In genomic region chr12:76317976-76318375, GRCh38 we compare ENCODE assay signal across 35 cellular contexts.
"Had no signal": no experiment of that assay in that cellular context is flagged by ENCODE, and none has a peak within 500 bp of the region (broad histone marks: within the 10 kb centered on the region; RNA-seq: fewer than 3 reads in every experiment).

No MANE protein-coding gene starts in this region.

- H3K9me3 ChIP-seq: ascending aorta, breast epithelium had no signal

- DNase-seq: activated B cell treated with CpG ODN at 0.5 μM for 24 hours; activated CD4-positive, alpha-beta memory T cell treated with anti-CD3 and anti-CD28 coated beads for 36 hours; activated CD4-positive, alpha-beta T cell treated with anti-CD3 and anti-CD28 coated beads for 36 hours; activated CD4-positive, alpha-beta T cell treated with anti-CD3 and anti-CD28 coated beads, Interleukin-2, amount 10 ng/mL, durations not matched to agents 24 days and 14 days; activated CD8-positive, alpha-beta memory T cell treated with anti-CD3 and anti-CD28 coated beads, Interleukin-2, amount 10 ng/mL, durations not matched to agents 7 days and 5 days; activated CD8-positive, alpha-beta memory T cell treated with anti-CD3 and anti-CD28 coated beads, Interleukin-2, amount 50 U/mL, for 4 hours; activated CD8-positive, alpha-beta T cell treated with anti-CD3 and anti-CD28 coated beads, Interleukin-2, amount 10 ng/mL, durations not matched to agents 7 days and 5 days; activated gamma-delta T cell; activated naive CD4-positive, alpha-beta T cell; activated naive CD4-positive, alpha-beta T cell treated with anti-CD3 and anti-CD28 coated beads, Interleukin-2, amount 10 ng/mL, durations not matched to agents 7 days and 5 days; activated naive CD8-positive, alpha-beta T cell treated with anti-CD3 and anti-CD28 coated beads, Interleukin-2, amount 10 ng/mL, durations not matched to agents 7 days and 5 days; activated T-cell treated with anti-CD3 and anti-CD28 coated beads, Interleukin-2, amount 50 U/mL, for 1 hour; activated T-cell treated with anti-CD3 and anti-CD28 coated beads, Interleukin-2, amount 50 U/mL, for 72 hours; central memory CD4-positive, alpha-beta T cell; cerebellar nuclear complex; dorsolateral prefrontal cortex; effector memory CD4-positive, alpha-beta T cell; endodermal cell; foreskin fibroblast; head of caudate nucleus; T-helper 1 cell; T-helper 17 cell; T1000; WERI-Rb-1 had no signal

- FAIRE-seq: frontal cortex had no signal

- H3K4me3 Mint-ChIP-seq: activated B cell treated with CpG ODN at 0.5 μM for 24 hours; activated CD4-positive, alpha-beta memory T cell treated with anti-CD3 and anti-CD28 coated beads for 36 hours; activated CD4-positive, alpha-beta T cell treated with anti-CD3 and anti-CD28 coated beads for 36 hours; activated CD4-positive, alpha-beta T cell treated with anti-CD3 and anti-CD28 coated beads, Interleukin-2, amount 10 ng/mL, durations not matched to agents 24 days and 14 days; activated CD8-positive, alpha-beta memory T cell treated with anti-CD3 and anti-CD28 coated beads, Interleukin-2, amount 10 ng/mL, durations not matched to agents 7 days and 5 days; activated CD8-positive, alpha-beta T cell treated with anti-CD3 and anti-CD28 coated beads, Interleukin-2, amount 10 ng/mL, durations not matched to agents 7 days and 5 days; activated naive CD4-positive, alpha-beta T cell treated with anti-CD3 and anti-CD28 coated beads, Interleukin-2, amount 10 ng/mL, durations not matched to agents 7 days and 5 days; activated naive CD8-positive, alpha-beta T cell treated with anti-CD3 and anti-CD28 coated beads, Interleukin-2, amount 10 ng/mL, durations not matched to agents 7 days and 5 days; activated T-cell treated with anti-CD3 and anti-CD28 coated beads, Interleukin-2, amount 50 U/mL, for 72 hours; brain; dendritic cell treated with granulocyte-macrophage colony-stimulating factor and Interleukin-4, amounts not matched to agents 40 ng/mL and 50 ng/mL, for 4 days; endodermal cell; T-helper 17 cell; T-helper 2 cell treated with Interferon-gamma antibody and Interleukin-4, amounts not matched to agents 5 μg/mL and 100 μg/mL, for 36 hours had no signal

- H3K27me3 ChIP-seq: ascending aorta, breast epithelium, cardiac muscle cell, dorsolateral prefrontal cortex had no signal

- H3K4me1 ChIP-seq: ascending aorta, breast epithelium had no signal

- H3K36me3 ChIP-seq: ascending aorta, breast epithelium, cardiac muscle cell, WERI-Rb-1 had no signal

- H3K27ac ChIP-seq: ascending aorta, breast epithelium, cardiac muscle cell, coronary artery, dorsolateral prefrontal cortex, WERI-Rb-1 had no signal

- ATAC-seq: activated CD4-positive, alpha-beta T cell treated with anti-CD3 and anti-CD28 coated beads for 36 hours; activated CD4-positive, CD25-positive, alpha-beta regulatory T cell treated with anti-CD3 and anti-CD28 coated beads, Interleukin-2, amount 50 U/mL, for 24 hours; activated CD8-positive, alpha-beta memory T cell treated with anti-CD3 and anti-CD28 coated beads, Interleukin-2, amount 10 ng/mL, durations not matched to agents 7 days and 5 days; activated CD8-positive, alpha-beta T cell treated with anti-CD3 and anti-CD28 coated beads, Interleukin-2, amount 10 ng/mL, durations not matched to agents 7 days and 5 days; activated naive CD4-positive, alpha-beta T cell treated with anti-CD3 and anti-CD28 coated beads, Interleukin-2, amount 50 U/mL, for 72 hours; activated T-cell treated with anti-CD3 and anti-CD28 coated beads, Interleukin-2, amount 50 U/mL, for 72 hours; esophagus mucosa; T-helper 17 cell had no signal

- H3K9me3 Mint-ChIP-seq: activated B cell treated with CpG ODN at 0.5 μM for 24 hours; activated CD4-positive, alpha-beta memory T cell treated with anti-CD3 and anti-CD28 coated beads for 36 hours; activated CD4-positive, alpha-beta T cell treated with anti-CD3 and anti-CD28 coated beads, Interleukin-2, amount 10 ng/mL, durations not matched to agents 24 days and 14 days; activated naive CD4-positive, alpha-beta T cell treated with anti-CD3 and anti-CD28 coated beads, Interleukin-2, amount 10 ng/mL, durations not matched to agents 7 days and 5 days; activated naive CD4-positive, alpha-beta T cell treated with anti-CD3 and anti-CD28 coated beads, Interleukin-2, amount 50 U/mL, for 72 hours; activated naive CD8-positive, alpha-beta T cell treated with anti-CD3 and anti-CD28 coated beads, Interleukin-2, amount 10 ng/mL, durations not matched to agents 7 days and 5 days; dendritic cell treated with granulocyte-macrophage colony-stimulating factor and Interleukin-4, amounts not matched to agents 40 ng/mL and 50 ng/mL, for 4 days; T-helper 2 cell treated with Interferon-gamma antibody and Interleukin-4, amounts not matched to agents 5 μg/mL and 100 μg/mL, for 36 hours had no signal

- H3K4me1 Mint-ChIP-seq: activated B cell treated with CpG ODN at 0.5 μM for 24 hours; activated CD4-positive, alpha-beta T cell treated with anti-CD3 and anti-CD28 coated beads for 36 hours; activated CD4-positive, alpha-beta T cell treated with anti-CD3 and anti-CD28 coated beads, Interleukin-2, amount 10 ng/mL, durations not matched to agents 24 days and 14 days; activated CD8-positive, alpha-beta memory T cell treated with anti-CD3 and anti-CD28 coated beads, Interleukin-2, amount 10 ng/mL, durations not matched to agents 7 days and 5 days; activated naive CD4-positive, alpha-beta T cell treated with anti-CD3 and anti-CD28 coated beads, Interleukin-2, amount 10 ng/mL, durations not matched to agents 7 days and 5 days; activated naive CD8-positive, alpha-beta T cell treated with anti-CD3 and anti-CD28 coated beads, Interleukin-2, amount 10 ng/mL, durations not matched to agents 7 days and 5 days; brain; endodermal cell; T-helper 17 cell had no signal

- H3K4me3 ChIP-seq: ascending aorta, breast epithelium, cardiac muscle cell, coronary artery, dorsolateral prefrontal cortex had no signal

- H3K36me3 Mint-ChIP-seq: activated CD4-positive, alpha-beta memory T cell treated with anti-CD3 and anti-CD28 coated beads for 36 hours; activated CD8-positive, alpha-beta memory T cell treated with anti-CD3 and anti-CD28 coated beads, Interleukin-2, amount 10 ng/mL, durations not matched to agents 7 days and 5 days; activated naive CD4-positive, alpha-beta T cell treated with anti-CD3 and anti-CD28 coated beads, Interleukin-2, amount 10 ng/mL, durations not matched to agents 7 days and 5 days; activated naive CD4-positive, alpha-beta T cell treated with anti-CD3 and anti-CD28 coated beads, Interleukin-2, amount 50 U/mL, for 72 hours; activated naive CD8-positive, alpha-beta T cell treated with anti-CD3 and anti-CD28 coated beads, Interleukin-2, amount 10 ng/mL, durations not matched to agents 7 days and 5 days; brain had no signal

- H3K27ac Mint-ChIP-seq: activated B cell treated with CpG ODN at 0.5 μM for 24 hours; activated CD4-positive, alpha-beta memory T cell treated with anti-CD3 and anti-CD28 coated beads for 36 hours; activated CD4-positive, alpha-beta T cell treated with anti-CD3 and anti-CD28 coated beads for 36 hours; activated CD4-positive, alpha-beta T cell treated with anti-CD3 and anti-CD28 coated beads, Interleukin-2, amount 10 ng/mL, durations not matched to agents 24 days and 14 days; activated CD8-positive, alpha-beta memory T cell treated with anti-CD3 and anti-CD28 coated beads, Interleukin-2, amount 10 ng/mL, durations not matched to agents 7 days and 5 days; activated CD8-positive, alpha-beta T cell treated with anti-CD3 and anti-CD28 coated beads, Interleukin-2, amount 10 ng/mL, durations not matched to agents 7 days and 5 days; activated naive CD4-positive, alpha-beta T cell treated with anti-CD3 and anti-CD28 coated beads, Interleukin-2, amount 10 ng/mL, durations not matched to agents 7 days and 5 days; activated naive CD4-positive, alpha-beta T cell treated with anti-CD3 and anti-CD28 coated beads, Interleukin-2, amount 50 U/mL, for 72 hours; activated naive CD8-positive, alpha-beta T cell treated with anti-CD3 and anti-CD28 coated beads, Interleukin-2, amount 10 ng/mL, durations not matched to agents 7 days and 5 days; activated T-cell treated with anti-CD3 and anti-CD28 coated beads, Interleukin-2, amount 50 U/mL, for 72 hours; brain; dendritic cell treated with granulocyte-macrophage colony-stimulating factor and Interleukin-4, amounts not matched to agents 40 ng/mL and 50 ng/mL, for 4 days; endodermal cell; T-helper 17 cell; T-helper 2 cell treated with Interferon-gamma antibody and Interleukin-4, amounts not matched to agents 5 μg/mL and 100 μg/mL, for 36 hours had no signal
